ENCODE assay signal across 8 cellular contexts in genomic region chr9:126326228-126327015, GRCh38. TPM values are rescaled to one million over a fixed set of nuclear protein-coding genes. Genes with fewer than 3 reads are reported as not detected.
DNase-seq lines count a peak whose midpoint lies in the region; ATAC-seq and TF ChIP-seq lines count a peak whose summit lies in the region.

TSS of gene MVB12B (plus strand) at chr9:126326829. CDS start at chr9:126326930, 101 bp downstream.

- H3K4me3 ChIP-seq in GM08714 (ENCODE audit: low read length) (peak within 1 kb of the TSS; percentile 15; the same call in 1 of the 2 replicates), fibroblast of pulmonary artery (replicated peaks; ENCODE audit: low read depth, low read length) (peak within 1 kb of the TSS; percentile 55), neural cell (ENCODE audit: low read length) (peak within 1 kb of the TSS; percentile 83), thyroid gland (replicated peaks in 1 of 3) (peak within 1 kb of the TSS; percentile 34 to 51 (median 51))

- peaks cover 42% of the 10 kb centered on the region for H3K79me2 ChIP-seq in neural cell (replicated peaks; ENCODE audit: insufficient read depth, low read length)

- no peak for TF ChIP-seq EP300 in neural cell (conservative IDR thresholded peaks at IDR 0.05; ENCODE audit: poor library complexity, severe bottlenecking)

- H3K27ac ChIP-seq in neural cell (ENCODE audit: low read length), result peak within 1 kb of the TSS; percentile 76
- peak within 1 kb of the TSS; percentile 57 to 79 (median 67) for H3K27ac ChIP-seq in thyroid gland

- TF ChIP-seq POLR2A in thyroid gland (IDR thresholded peaks at IDR 0.05), result no peak

- H3K27me3 ChIP-seq in neural cell (ENCODE audit: insufficient read depth, low read depth, low read length), result no peaks in the 10 kb centered on the region
- no peaks in the 10 kb centered on the region for H3K27me3 ChIP-seq in thyroid gland

- peaks cover 3% of the 10 kb centered on the region for H3K36me3 Mint-ChIP-seq in activated T-helper 2 cell treated with anti-CD3 and anti-CD28 coated beads, Interferon-gamma antibody, Interleukin-2, Interleukin-4, amounts not matched to agents 10 μg/mL and 5 μg/mL and 100 μg/mL, durations not matched to agents 14 hours and 24 hours and 36 hours (ENCODE audit: low read depth)

- DNase-seq in NCI-H69 (lab: John Stamatoyannopoulos, UW) (peak; percentile 73), fibroblast of pulmonary artery (ENCODE audit: low read depth) (no peak), thyroid gland (peak; percentile 46)
- peak; percentile 25 for DNase-seq in activated T-helper 2 cell treated with anti-CD3 and anti-CD28 coated beads, Interferon-gamma antibody, Interleukin-2, Interleukin-4, amounts not matched to agents 10 μg/mL and 5 μg/mL and 100 μg/mL, durations not matched to agents 14 hours and 24 hours and 36 hours (ENCODE audit: low spot score)

- peaks cover 4% of the 10 kb centered on the region for H3K4me1 Mint-ChIP-seq in activated T-helper 2 cell treated with anti-CD3 and anti-CD28 coated beads, Interferon-gamma antibody, Interleukin-2, Interleukin-4, amounts not matched to agents 10 μg/mL and 5 μg/mL and 100 μg/mL, durations not matched to agents 14 hours and 24 hours and 36 hours (ENCODE audit: low read depth)

- H3K9ac ChIP-seq in neural cell (ENCODE audit: low read length), result peak within 1 kb of the TSS; percentile 81

- peaks cover 15% of the 10 kb centered on the region for H3K9me3 Mint-ChIP-seq in activated T-helper 2 cell treated with anti-CD3 and anti-CD28 coated beads, Interferon-gamma antibody, Interleukin-2, Interleukin-4, amounts not matched to agents 10 μg/mL and 5 μg/mL and 100 μg/mL, durations not matched to agents 14 hours and 24 hours and 36 hours

- no peaks in the 10 kb centered on the region for H4K20me1 ChIP-seq in neural cell (ENCODE audit: insufficient read depth)

- H3K4me2 ChIP-seq in neural cell (ENCODE audit: low read length), result peak within 1 kb of the TSS; percentile 91

- TF ChIP-seq CTCF in fibroblast of pulmonary artery (IDR thresholded peaks at IDR 0.05; ENCODE audit: low read length, missing control alignments), result no peak
- TF ChIP-seq CTCF in neural cell (IDR thresholded peaks at IDR 0.05; ENCODE audit: poor library complexity, severe bottlenecking), result no peak
- TF ChIP-seq CTCF in thyroid gland (IDR thresholded peaks at IDR 0.05), result no peak

- H3F3A ChIP-seq in neural cell (ENCODE audit: insufficient read depth, low read length, poor library complexity, severe bottlenecking), result peaks cover 2% of the 10 kb centered on the region

- peaks cover 60% of the 10 kb centered on the region for H3K27me3 Mint-ChIP-seq in activated T-helper 2 cell treated with anti-CD3 and anti-CD28 coated beads, Interferon-gamma antibody, Interleukin-2, Interleukin-4, amounts not matched to agents 10 μg/mL and 5 μg/mL and 100 μg/mL, durations not matched to agents 14 hours and 24 hours and 36 hours (ENCODE audit: low read depth)

- TF ChIP-seq RAD21 in neural cell (conservative IDR thresholded peaks at IDR 0.05), result no peak

- H3K4me1 ChIP-seq in thyroid gland, result peaks cover 10 to 20% of the 10 kb centered on the region in 2 donors

- H3K9me3 ChIP-seq in neural cell (ENCODE audit: low read length) (no peaks in the 10 kb centered on the region), thyroid gland (no peaks in the 10 kb centered on the region)

- no peak for ATAC-seq in HG02588 (IDR thresholded peaks at IDR 0.05; ENCODE audit: unreplicated experiment)
- no peak for ATAC-seq in HG02571 (IDR thresholded peaks at IDR 0.05; ENCODE audit: unreplicated experiment)

- 7 to 8% methylated on average over 19 to 28 of the region's 94 CpGs for WGBS in thyroid gland, 2 donors

- H3K4me3 Mint-ChIP-seq in activated T-helper 2 cell treated with anti-CD3 and anti-CD28 coated beads, Interferon-gamma antibody, Interleukin-2, Interleukin-4, amounts not matched to agents 10 μg/mL and 5 μg/mL and 100 μg/mL, durations not matched to agents 14 hours and 24 hours and 36 hours (ENCODE audit: low read depth), result peak within 1 kb of the TSS; percentile 66

- no peak within 1 kb of the TSS for H3K27ac Mint-ChIP-seq in activated T-helper 2 cell treated with anti-CD3 and anti-CD28 coated beads, Interferon-gamma antibody, Interleukin-2, Interleukin-4, amounts not matched to agents 10 μg/mL and 5 μg/mL and 100 μg/mL, durations not matched to agents 14 hours and 24 hours and 36 hours

- intact Hi-C loops in activated T-helper 2 cell treated with anti-CD3 and anti-CD28 coated beads, Interferon-gamma antibody, Interleukin-2, Interleukin-4, amounts not matched to agents 10 μg/mL and 5 μg/mL and 100 μg/mL, durations not matched to agents 14 hours and 24 hours and 36 hours (cut with micrococcal nuclease), result loop anchor here (5.0 kb wide), 1 partner anchor 71 kb away; no protein-coding TSS in a partner anchor
- intact Hi-C loops in thyroid gland (cut with DNase I), result no loop called here

- no peaks in the 10 kb centered on the region for H3K9me2 ChIP-seq in neural cell (ENCODE audit: insufficient read depth, low read length)

- H3K36me3 ChIP-seq in neural cell (ENCODE audit: insufficient read depth, low read length) (no peaks in the 10 kb centered on the region), thyroid gland (no peaks in the 10 kb centered on the region)

- peak within 1 kb of the TSS; percentile 73 for H2AFZ ChIP-seq in neural cell (ENCODE audit: low read depth, low read length)

TF ChIP-seq in neural cell, 6 proteins besides CTCF, POLR2A, EP300 and RAD21:
- TF ChIP-seq EZH2 (IDR thresholded peaks at IDR 0.05; ENCODE audit: borderline replicate concordance, insufficient read depth, low read length, poor library complexity, severe bottlenecking) (no peak), POLR2AphosphoS5 (IDR thresholded peaks at IDR 0.05) (peak; percentile 38)

RNA-seq across cellular contexts. Expression of gene MVB12B, which starts in this region (rescaled TPM):
- 0.23 and 0.50 TPM in 2 replicates for total RNA-seq in activated T-helper 2 cell treated with anti-CD3 and anti-CD28 coated beads, Interferon-gamma antibody, Interleukin-2, Interleukin-4, amounts not matched to agents 10 μg/mL and 5 μg/mL and 100 μg/mL, durations not matched to agents 14 hours and 24 hours and 36 hours
- 39.5 and 47.5 TPM in 2 replicates for polyA plus RNA-seq in neural cell
- polyA minus RNA-seq in neural cell, result 74.0 and 74.7 TPM in 2 replicates
- 10 to 100 TPM; 13.4 to 19.3 (median 15.5) TPM for total RNA-seq in thyroid gland

Comparison
In these comparisons a context has a peak if more than half of its experiments do, and no peak if none do; other contexts are left out.
1. Peak in DNase-seq in activated T-helper 2 cell treated with anti-CD3 and anti-CD28 coated beads, Interferon-gamma antibody, Interleukin-2, Interleukin-4, amounts not matched to agents 10 μg/mL and 5 μg/mL and 100 μg/mL, durations not matched to agents 14 hours and 24 hours and 36 hours; RNA of the gene not detected or under 1 TPM.
2. H3K4me3 ChIP-seq: peak in every context shown above with its lines; median percentile 83 in neural cell; 55 in fibroblast of pulmonary artery; 51 in thyroid gland; 15 in GM08714.